17 cellular contexts compared by ENCODE assay signal in the genomic region with DNA sequence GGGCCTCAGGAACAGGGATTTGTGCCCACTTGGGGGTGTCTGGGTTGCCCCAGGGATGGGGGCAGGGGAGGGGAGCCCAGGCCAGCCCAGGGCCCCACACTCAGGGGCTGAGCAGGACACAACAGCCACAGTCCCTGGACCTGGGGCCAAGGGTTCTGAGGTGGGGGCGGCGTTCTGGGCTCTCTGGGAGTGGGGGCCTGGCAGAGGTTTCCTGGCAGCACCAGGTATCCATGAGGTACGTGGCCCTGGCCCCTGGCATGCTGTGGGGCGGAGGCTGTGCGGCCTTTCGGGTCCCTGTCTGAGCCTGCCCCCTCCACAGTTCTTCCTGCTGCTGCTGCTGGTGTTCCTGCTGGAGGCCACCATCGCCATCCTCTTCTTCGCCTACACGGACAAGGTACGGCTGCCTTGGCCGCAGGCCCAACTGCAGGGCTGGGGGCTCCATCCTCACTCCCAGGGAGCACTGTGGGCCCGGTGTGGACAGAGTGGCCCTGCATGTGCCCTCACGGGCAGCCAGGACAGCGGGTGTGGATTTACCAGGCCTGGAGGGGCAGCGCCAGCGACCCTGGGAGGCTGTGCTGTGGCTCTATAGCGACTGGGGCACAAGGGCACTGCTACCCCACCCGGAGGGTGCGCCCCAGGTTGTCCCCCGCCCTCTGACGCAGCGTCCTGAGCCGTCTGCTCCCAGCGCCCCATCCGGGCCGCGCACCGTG.
"Had no signal": no experiment of that assay in that cellular context is flagged by ENCODE, and none has a peak within 500 bp of the region (broad histone marks: within the 10 kb centered on the region; RNA-seq: fewer than 3 reads in every experiment).

No MANE protein-coding gene starts in this region.

- DNase-seq: activated CD4-positive, alpha-beta memory T cell treated with anti-CD3 and anti-CD28 coated beads for 36 hours; activated CD4-positive, alpha-beta T cell treated with anti-CD3 and anti-CD28 coated beads for 4 hours; activated naive CD4-positive, alpha-beta T cell; activated naive CD8-positive, alpha-beta T cell treated with anti-CD3 and anti-CD28 coated beads, Interleukin-2, amount 10 ng/mL, durations not matched to agents 7 days and 5 days; activated T-cell treated with anti-CD3 and anti-CD28 coated beads for 4 hours; caudate nucleus; gastrocnemius medialis; left ventricle myocardium superior; naive B cell; pancreas; small intestine; stimulated activated CD4-positive, alpha-beta T cell treated with anti-CD3 and anti-CD28 coated beads, Interleukin-15, amount 100 ng/mL, for 24 hours; stimulated activated CD4-positive, alpha-beta T cell treated with anti-CD3 and anti-CD28 coated beads, Interleukin-2, amount 100 ng/mL, for 48 hours; upper lobe of right lung had no signal

- H3K4me3 ChIP-seq: gastrocnemius medialis, heart left ventricle, pancreas, thoracic aorta, upper lobe of right lung had no signal

- H3K9me3 ChIP-seq: gastrocnemius medialis, heart left ventricle, neutrophil, pancreas, thoracic aorta, upper lobe of right lung had no signal

- H3K27ac ChIP-seq: gastrocnemius medialis, heart left ventricle, neutrophil, pancreas, thoracic aorta, upper lobe of right lung had no signal

- ATAC-seq: gastrocnemius medialis, heart left ventricle, left ventricle myocardium superior, pancreas, upper lobe of right lung had no signal

- H3K27me3 ChIP-seq: gastrocnemius medialis, heart left ventricle, neutrophil, pancreas, upper lobe of right lung had no signal
